In genomic region chr7:48088559-48089414, GRCh38 we compare ENCODE assay signal across 8 cellular contexts. TPM values are rescaled to one million over a fixed set of nuclear protein-coding genes. Genes with fewer than 3 reads are reported as not detected.
A peak's percentile ranks its signal among the peaks of the same experiment; 100 is the strongest.
DNase-seq lines count a peak whose midpoint lies in the region; ATAC-seq and TF ChIP-seq lines count a peak whose summit lies in the region.

Gene UPP1 (plus strand): TSS chr7:48089265. CDS start chr7:48094784, 5,519 bp downstream.

- ATAC-seq in GM18867 (IDR thresholded peaks at IDR 0.05; ENCODE audit: unreplicated experiment) (peak; percentile 59), HG03097 (IDR thresholded peaks at IDR 0.05; ENCODE audit: low FRiP score, unreplicated experiment) (peak; percentile 72), left colon (peak; percentile 82)

- H3K27me3 ChIP-seq in colonic mucosa, result no peaks in the 10 kb centered on the region

- peaks cover 6% of the 10 kb centered on the region for H3K4me1 ChIP-seq in colonic mucosa

- peak within 1 kb of the TSS; percentile 81 to 89 for H3K9ac ChIP-seq in colonic mucosa (ENCODE audit: low read depth in 2 of 2, low read length in 2 of 2)

- POLR2A ChIA-PET in AG04449 (lab: Yijun Ruan, JAX), result interaction anchor here (0.5 to 1.1 kb wide), 4 partner anchors 24 to 282 kb away, joined by 3 to 5 read pairs (median 3); no protein-coding TSS in a partner anchor

- H3K4me3 ChIP-seq in AG04449 (ENCODE audit: low read depth, low read length) (peak within 1 kb of the TSS; percentile 78), colonic mucosa (peak within 1 kb of the TSS; percentile 78)

- peak; percentile 72 for DNase-seq in AG04449 (ENCODE audit: low read depth, low spot score)
- peak; percentile 84 for DNase-seq in NCI-H510A treated with DMSO at 0.1 percent for 48 hours (lab: John Stamatoyannopoulos, UW)
- peak; percentile 92 for DNase-seq in activated CD4-positive, alpha-beta T cell treated with anti-CD3 and anti-CD28 coated beads for 48 hours
- peak; percentile 96 for DNase-seq in colonic mucosa
- peak; percentile 96 to 97 for DNase-seq in left colon
- peak; percentile 83 to 90 for DNase-seq in stimulated activated CD4-positive, alpha-beta T cell treated with anti-CD3 and anti-CD28 coated beads, Interleukin-2, amount 100 ng/mL, for 24 hours

- H3K27ac ChIP-seq in colonic mucosa, result peak within 1 kb of the TSS; percentile 91

- H3K36me3 ChIP-seq in colonic mucosa, result no peaks in the 10 kb centered on the region

- TF ChIP-seq CTCF in AG04449 (IDR thresholded peaks at IDR 0.05; ENCODE audit: insufficient read depth, low read length, missing control alignments) (no peak), colonic mucosa (IDR thresholded peaks at IDR 0.05) (no peak)

- intact Hi-C loops in colonic mucosa (cut with DNase I), result no loop called here
- intact Hi-C loops in left colon (cut with DNase I, micrococcal nuclease), result no loop called here

- no peaks in the 10 kb centered on the region for H3K9me3 ChIP-seq in colonic mucosa

- CTCF ChIA-PET in AG04449 (lab: Yijun Ruan, JAX), result interaction anchor here (1.2 to 1.8 kb wide), 2 partner anchors 21 to 22 kb away, joined by 5 to 11 read pairs; no protein-coding TSS in a partner anchor

RNA-seq across cellular contexts. Expression of gene UPP1, which starts in this region (rescaled TPM):
- total RNA-seq in colonic mucosa (10 to 100 TPM; 34.0 to 41.9 TPM), left colon (10 to 100 TPM; 45.6 to 54.2 TPM)

Comparison
In these comparisons a context has a peak if more than half of its experiments do, and no peak if none do; other contexts are left out.
1. Peak in every context shown above with its lines: DNase-seq, ATAC-seq, H3K4me3 ChIP-seq and H3K27ac ChIP-seq.